Comparison of ENCODE assay signal across 21 cellular contexts in genomic region chr18:10030816-10031541, GRCh38.
"Had no signal": no experiment of that assay in that cellular context is flagged by ENCODE, and none has a peak within 500 bp of the region (broad histone marks: within the 10 kb centered on the region; RNA-seq: fewer than 3 reads in every experiment).

No MANE protein-coding gene starts in this region.

- H3K4me1 Mint-ChIP-seq: activated naive CD4-positive, alpha-beta T cell treated with anti-CD3 and anti-CD28 coated beads, Interleukin-2, amount 10 ng/mL, durations not matched to agents 7 days and 5 days had no signal

- H3K4me2 ChIP-seq: hepatocyte had no signal

- H3K79me2 ChIP-seq: hepatocyte had no signal

- H2AFZ ChIP-seq: hepatocyte had no signal

- H3K4me1 ChIP-seq: SJCRH30 had no signal

- H3K36me3 ChIP-seq: brain microvascular endothelial cell, left lung, sigmoid colon, SJCRH30, spleen, tibial artery, WERI-Rb-1 had no signal

- ATAC-seq: esophagus mucosa, foreskin keratinocyte, left lung had no signal

- H3K27me3 ChIP-seq: brain microvascular endothelial cell, foreskin keratinocyte, hepatocyte, left lung, sigmoid colon, SJCRH30, tibial artery had no signal

- H3K9me3 ChIP-seq: left lung, sigmoid colon, SJCRH30, spleen, tibial artery had no signal

- H3K9me3 Mint-ChIP-seq: activated naive CD4-positive, alpha-beta T cell treated with anti-CD3 and anti-CD28 coated beads, Interleukin-2, amount 10 ng/mL, durations not matched to agents 7 days and 5 days had no signal

- H3K4me3 ChIP-seq: coronary artery, hepatocyte, left lung, sigmoid colon, SJCRH30, spleen, tibial artery had no signal

- H3K27ac Mint-ChIP-seq: activated naive CD4-positive, alpha-beta T cell treated with anti-CD3 and anti-CD28 coated beads, Interleukin-2, amount 10 ng/mL, durations not matched to agents 7 days and 5 days had no signal

- H3K27ac ChIP-seq: brain microvascular endothelial cell, coronary artery, foreskin keratinocyte, hepatocyte, left lung, sigmoid colon, SJCRH30, spleen, WERI-Rb-1 had no signal

- DNase-seq: activated CD4-positive, alpha-beta T cell treated with anti-CD3 and anti-CD28 coated beads for 1 hour; activated CD8-positive, alpha-beta memory T cell treated with anti-CD3 and anti-CD28 coated beads for 24 hours; activated CD8-positive, alpha-beta memory T cell treated with anti-CD3 and anti-CD28 coated beads, Interleukin-2, amount 50 U/mL, for 48 hours; activated effector memory CD4-positive, alpha-beta T cell treated with Interleukin-2 at 50 U/mL for 16 hours; activated naive CD4-positive, alpha-beta T cell treated with anti-CD3 and anti-CD28 coated beads, Interleukin-2, amount 10 ng/mL, durations not matched to agents 7 days and 5 days; activated T-cell treated with anti-CD3 and anti-CD28 coated beads, Interleukin-2, amount 50 U/mL, for 48 hours; aorta; brain microvascular endothelial cell; foreskin keratinocyte; sigmoid colon; SJCRH30; spleen; stimulated activated naive CD4-positive, alpha-beta T cell; SW 1271; T-helper 2 cell; tibial artery; WERI-Rb-1 had no signal

- H3K4me3 Mint-ChIP-seq: activated naive CD4-positive, alpha-beta T cell treated with anti-CD3 and anti-CD28 coated beads, Interleukin-2, amount 10 ng/mL, durations not matched to agents 7 days and 5 days had no signal

- H3K36me3 Mint-ChIP-seq: activated naive CD4-positive, alpha-beta T cell treated with anti-CD3 and anti-CD28 coated beads, Interleukin-2, amount 10 ng/mL, durations not matched to agents 7 days and 5 days had no signal
